ENCODE assay signal across 1 cellular context in the genomic region with DNA sequence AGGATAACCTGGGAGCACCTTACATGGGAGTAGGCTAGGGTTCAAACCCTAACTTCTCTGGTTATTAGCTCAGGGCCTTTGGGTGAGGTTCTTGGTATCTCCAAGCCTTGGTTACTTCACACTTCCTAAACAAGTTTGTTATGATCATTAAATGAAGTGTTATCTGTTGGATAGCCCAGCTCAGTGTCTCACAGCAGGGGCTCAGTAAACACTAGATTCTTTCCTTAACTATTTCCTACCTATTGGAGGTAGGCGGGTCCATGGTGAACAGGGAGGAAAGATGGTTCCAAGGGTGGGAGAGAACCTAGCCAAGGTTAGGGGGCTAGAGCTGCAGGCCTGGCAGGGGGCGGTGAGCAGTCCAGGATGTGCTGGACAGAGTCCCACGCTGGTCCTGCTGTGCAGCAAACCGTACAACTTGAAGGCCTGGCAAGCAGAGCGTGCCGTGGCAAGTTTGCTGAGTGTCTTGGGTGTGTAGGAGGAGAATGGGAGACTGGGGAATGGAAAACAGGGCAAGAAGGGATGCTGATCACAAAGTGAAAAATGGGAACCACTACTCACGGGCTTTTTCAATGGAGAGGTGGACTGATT.
TF ChIP-seq lines count a peak whose summit lies in the region.

No MANE protein-coding gene starts in this region.

TF ChIP-seq in GM23338, 12 proteins besides CTCF, POLR2A, EP300 and RAD21:
- TF ChIP-seq, protein P1, sequence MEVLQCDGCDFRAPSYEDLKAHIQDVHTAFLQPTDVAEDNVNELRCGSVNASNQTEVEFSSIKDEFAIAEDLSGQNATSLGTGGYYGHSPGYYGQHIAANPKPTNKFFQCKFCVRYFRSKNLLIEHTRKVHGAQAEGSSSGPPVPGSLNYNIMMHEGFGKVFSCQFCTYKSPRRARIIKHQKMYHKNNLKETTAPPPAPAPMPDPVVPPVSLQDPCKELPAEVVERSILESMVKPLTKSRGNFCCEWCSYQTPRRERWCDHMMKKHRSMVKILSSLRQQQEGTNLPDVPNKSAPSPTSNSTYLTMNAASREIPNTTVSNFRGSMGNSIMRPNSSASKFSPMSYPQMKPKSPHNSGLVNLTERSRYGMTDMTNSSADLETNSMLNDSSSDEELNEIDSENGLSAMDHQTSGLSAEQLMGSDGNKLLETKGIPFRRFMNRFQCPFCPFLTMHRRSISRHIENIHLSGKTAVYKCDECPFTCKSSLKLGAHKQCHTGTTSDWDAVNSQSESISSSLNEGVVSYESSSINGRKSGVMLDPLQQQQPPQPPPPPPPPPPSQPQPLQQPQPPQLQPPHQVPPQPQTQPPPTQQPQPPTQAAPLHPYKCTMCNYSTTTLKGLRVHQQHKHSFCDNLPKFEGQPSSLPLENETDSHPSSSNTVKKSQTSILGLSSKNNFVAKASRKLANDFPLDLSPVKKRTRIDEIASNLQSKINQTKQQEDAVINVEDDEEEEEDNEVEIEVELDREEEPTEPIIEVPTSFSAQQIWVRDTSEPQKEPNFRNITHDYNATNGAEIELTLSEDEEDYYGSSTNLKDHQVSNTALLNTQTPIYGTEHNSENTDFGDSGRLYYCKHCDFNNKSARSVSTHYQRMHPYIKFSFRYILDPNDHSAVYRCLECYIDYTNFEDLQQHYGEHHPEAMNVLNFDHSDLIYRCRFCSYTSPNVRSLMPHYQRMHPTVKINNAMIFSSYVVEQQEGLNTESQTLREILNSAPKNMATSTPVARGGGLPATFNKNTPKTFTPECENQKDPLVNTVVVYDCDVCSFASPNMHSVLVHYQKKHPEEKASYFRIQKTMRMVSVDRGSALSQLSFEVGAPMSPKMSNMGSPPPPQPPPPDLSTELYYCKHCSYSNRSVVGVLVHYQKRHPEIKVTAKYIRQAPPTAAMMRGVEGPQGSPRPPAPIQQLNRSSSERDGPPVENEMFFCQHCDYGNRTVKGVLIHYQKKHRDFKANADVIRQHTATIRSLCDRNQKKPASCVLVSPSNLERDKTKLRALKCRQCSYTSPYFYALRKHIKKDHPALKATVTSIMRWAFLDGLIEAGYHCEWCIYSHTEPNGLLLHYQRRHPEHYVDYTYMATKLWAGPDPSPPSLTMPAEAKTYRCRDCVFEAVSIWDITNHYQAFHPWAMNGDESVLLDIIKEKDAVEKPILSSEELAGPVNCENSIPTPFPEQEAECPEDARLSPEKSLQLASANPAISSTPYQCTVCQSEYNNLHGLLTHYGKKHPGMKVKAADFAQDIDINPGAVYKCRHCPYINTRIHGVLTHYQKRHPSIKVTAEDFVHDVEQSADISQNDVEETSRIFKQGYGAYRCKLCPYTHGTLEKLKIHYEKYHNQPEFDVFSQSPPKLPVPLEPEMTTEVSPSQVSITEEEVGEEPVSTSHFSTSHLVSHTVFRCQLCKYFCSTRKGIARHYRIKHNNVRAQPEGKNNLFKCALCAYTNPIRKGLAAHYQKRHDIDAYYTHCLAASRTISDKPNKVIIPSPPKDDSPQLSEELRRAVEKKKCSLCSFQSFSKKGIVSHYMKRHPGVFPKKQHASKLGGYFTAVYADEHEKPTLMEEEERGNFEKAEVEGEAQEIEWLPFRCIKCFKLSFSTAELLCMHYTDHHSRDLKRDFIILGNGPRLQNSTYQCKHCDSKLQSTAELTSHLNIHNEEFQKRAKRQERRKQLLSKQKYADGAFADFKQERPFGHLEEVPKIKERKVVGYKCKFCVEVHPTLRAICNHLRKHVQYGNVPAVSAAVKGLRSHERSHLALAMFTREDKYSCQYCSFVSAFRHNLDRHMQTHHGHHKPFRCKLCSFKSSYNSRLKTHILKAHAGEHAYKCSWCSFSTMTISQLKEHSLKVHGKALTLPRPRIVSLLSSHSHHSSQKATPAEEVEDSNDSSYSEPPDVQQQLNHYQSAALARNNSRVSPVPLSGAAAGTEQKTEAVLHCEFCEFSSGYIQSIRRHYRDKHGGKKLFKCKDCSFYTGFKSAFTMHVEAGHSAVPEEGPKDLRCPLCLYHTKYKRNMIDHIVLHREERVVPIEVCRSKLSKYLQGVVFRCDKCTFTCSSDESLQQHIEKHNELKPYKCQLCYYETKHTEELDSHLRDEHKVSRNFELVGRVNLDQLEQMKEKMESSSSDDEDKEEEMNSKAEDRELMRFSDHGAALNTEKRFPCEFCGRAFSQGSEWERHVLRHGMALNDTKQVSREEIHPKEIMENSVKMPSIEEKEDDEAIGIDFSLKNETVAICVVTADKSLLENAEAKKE (CRISPR knock-in tag; IDR thresholded peaks at IDR 0.05) = no peak
- TF ChIP-seq ZNF114 (CRISPR knock-in tag; IDR thresholded peaks at IDR 0.05) = no peak
